Comparison of ENCODE assay signal across 27 cellular contexts in genomic region chr1:30027247-30027646, GRCh38.
"Had no signal": no experiment of that assay in that cellular context is flagged by ENCODE, and none has a peak within 500 bp of the region (broad histone marks: within the 10 kb centered on the region; RNA-seq: fewer than 3 reads in every experiment).

No MANE protein-coding gene starts in this region.

- ATAC-seq: effector memory CD8-positive, alpha-beta T cell; esophagus mucosa; foreskin keratinocyte; gastrocnemius medialis; gastroesophageal sphincter; heart left ventricle; heart right ventricle had no signal

- H3K4me3 ChIP-seq: colonic mucosa, coronary artery, dorsolateral prefrontal cortex, esophagus squamous epithelium, gastrocnemius medialis, gastroesophageal sphincter, heart left ventricle, heart right ventricle had no signal

- H3K27me3 ChIP-seq: colonic mucosa had no signal

- H3K27ac ChIP-seq: colonic mucosa, coronary artery, dorsolateral prefrontal cortex, epithelial cell of prostate, esophagus squamous epithelium, foreskin keratinocyte, gastrocnemius medialis, gastroesophageal sphincter, heart left ventricle, heart right ventricle had no signal

- H3K4me1 ChIP-seq: colonic mucosa, esophagus squamous epithelium, foreskin keratinocyte, gastrocnemius medialis, gastroesophageal sphincter, heart left ventricle, heart right ventricle had no signal

- H3K36me3 ChIP-seq: colonic mucosa, esophagus squamous epithelium, gastrocnemius medialis, gastroesophageal sphincter, heart left ventricle, heart right ventricle had no signal

- FAIRE-seq: colon, endometrium, endothelial cell of umbilical vein, frontal cortex had no signal

- DNase-seq: colonic mucosa; cortex of kidney; dermis blood vessel endothelial cell; dorsolateral prefrontal cortex; effector CD4-positive, alpha-beta T cell; effector CD8-positive, alpha-beta T cell; effector memory CD4-positive, alpha-beta T cell; effector memory CD8-positive, alpha-beta T cell; endodermal cell; erythroblast; esophagus squamous epithelium; foreskin fibroblast; foreskin keratinocyte; foreskin melanocyte; gastrocnemius medialis; glutamatergic neuron; head of caudate nucleus; heart left ventricle; heart right ventricle had no signal

- H3K9me3 ChIP-seq: colonic mucosa, esophagus squamous epithelium, gastrocnemius medialis had no signal
